10 cellular contexts compared by ENCODE assay signal in the genomic region with DNA sequence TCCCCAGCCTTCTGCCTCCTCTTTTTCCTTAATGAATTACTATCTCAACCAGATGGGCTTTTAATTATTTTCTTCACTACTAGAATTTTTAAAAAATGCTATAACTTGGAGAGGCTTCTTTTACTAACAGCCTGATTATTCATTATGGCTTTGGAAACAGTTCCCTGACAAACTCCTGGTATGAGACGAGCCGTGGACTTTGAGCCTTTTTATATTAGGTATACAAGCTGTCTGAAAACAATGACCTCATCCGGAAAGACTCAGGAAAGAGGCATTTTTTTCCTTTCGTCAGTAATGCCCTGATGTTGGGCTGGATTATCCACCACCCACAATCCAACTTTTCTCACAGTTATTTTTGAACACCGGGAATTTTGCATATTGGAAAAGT. TPM values are rescaled to one million over a fixed set of nuclear protein-coding genes. Genes with fewer than 3 reads are reported as not detected.
DNase-seq lines count a peak whose midpoint lies in the region; ATAC-seq, FAIRE-seq and TF ChIP-seq lines count a peak whose summit lies in the region.
"Had no signal": no experiment of that assay in that cellular context is flagged by ENCODE, and none has a peak within 500 bp of the region (broad histone marks: within the 10 kb centered on the region; RNA-seq: fewer than 3 reads in every experiment).

No MANE protein-coding gene starts in this region.

- H3K27ac ChIP-seq in endothelial cell of umbilical vein (ENCODE audit: insufficient read depth, low read depth, low read length) = peak overlapping the region; percentile 92
- H3K27ac ChIP-seq: neural progenitor cell had no signal

- H4K20me1 ChIP-seq in endothelial cell of umbilical vein (replicated peaks; ENCODE audit: control insufficient read depth, extremely low read depth, insufficient read depth, low read length) = no peaks in the 10 kb centered on the region

- peak overlapping the region; percentile 89 for H3K9ac ChIP-seq in endothelial cell of umbilical vein (replicated peaks; ENCODE audit: extremely low read depth, insufficient read depth, low read length)
- H3K9ac ChIP-seq: neural progenitor cell had no signal

- H2AFZ ChIP-seq in endothelial cell of umbilical vein (ENCODE audit: low read depth, low read length) = peak overlapping the region; percentile 14
- H2AFZ ChIP-seq: neural progenitor cell had no signal

- no peak for TF ChIP-seq CTCF in endothelial cell of umbilical vein (IDR thresholded peaks at IDR 0.05; ENCODE audit: extremely low read depth in 1 of 2, insufficient read depth in 1 of 2, low read depth in 1 of 2, low read length in 2 of 2)

- POLR2A ChIA-PET in endothelial cell of umbilical vein (lab: Charles Lee) = interaction anchor here (1.3 kb wide), 1 partner anchor 51 kb away, joined by 3 read pairs; no protein-coding TSS in a partner anchor

- TF ChIP-seq POLR2A in endothelial cell of umbilical vein (IDR thresholded peaks at IDR 0.05; ENCODE audit: low read depth, low read length) = peak; percentile 52

- dilution Hi-C loops in endothelial cell of umbilical vein (cut with MboI; ENCODE audit: extremely low pct_ligation_motif_present, low sequenced_read_pairs) = loop anchor here (25.0 kb wide), 1 partner anchor 123 kb away; no protein-coding TSS in a partner anchor

- BruUV-seq in endothelial cell of umbilical vein (replicated peaks; lab: Mats Ljungman, UMichigan) = no TSS peak

- intact Hi-C loops in endothelial cell of umbilical vein (cut with micrococcal nuclease) = loop anchor here (1.0 kb wide), 6 partner anchors 9 to 61 kb away; no protein-coding TSS in a partner anchor

- no peaks in the 10 kb centered on the region for H3K27me3 ChIP-seq in endothelial cell of umbilical vein (ENCODE audit: control insufficient read depth in 2 of 2, insufficient read depth in 2 of 2, low read length in 2 of 2)
- H3K27me3 ChIP-seq: neural progenitor cell had no signal

- peaks cover 45% of the 10 kb centered on the region for H3K4me1 ChIP-seq in endothelial cell of umbilical vein (ENCODE audit: control insufficient read depth, extremely low read depth, insufficient read depth, low read length)

- H3K9me3 ChIP-seq in endothelial cell of umbilical vein (replicated peaks; ENCODE audit: control insufficient read depth, insufficient read depth, low read length) = no peaks in the 10 kb centered on the region

- CTCF ChIA-PET in endothelial cell of umbilical vein (lab: Charles Lee) = interaction anchor here (0.6 to 6.8 kb wide), 15 partner anchors 9 to 381 kb away, joined by 3 to 54 read pairs (median 4); partner anchors contain the start of gene FHIP2A

- ATAC-seq in GM21515 (IDR thresholded peaks at IDR 0.05; ENCODE audit: unreplicated experiment) (no peak), HG02678 (IDR thresholded peaks at IDR 0.05; ENCODE audit: unreplicated experiment) (no peak), HG03354 (IDR thresholded peaks at IDR 0.05; ENCODE audit: poor library complexity, severe bottlenecking, unreplicated experiment) (no peak)

- peak overlapping the region; percentile 89 for H3K4me2 ChIP-seq in endothelial cell of umbilical vein (ENCODE audit: insufficient read depth, low read length)
- H3K4me2 ChIP-seq: neural progenitor cell had no signal

- DNase-seq in A172 (ENCODE audit: low spot score) = peak; percentile 70
- peak; percentile 25 to 39 for DNase-seq in NCI-H446 (lab: John Stamatoyannopoulos, UW)
- DNase-seq in endothelial cell of umbilical vein (ENCODE audit: low read depth, low spot score) = peak; percentile 92
- DNase-seq in mucosa of gallbladder (ENCODE audit: low spot score) = peak; percentile 51
- no peak for DNase-seq in SW 1271 (lab: John Stamatoyannopoulos, UW)
- DNase-seq: activated naive CD8-positive, alpha-beta T cell treated with anti-CD3 and anti-CD28 coated beads, Interleukin-2, amount 10 ng/mL, durations not matched to agents 7 days and 5 days had no signal

- peak overlapping the region in 2 of 3 experiments; percentile 3 to 68 for H3K4me3 ChIP-seq in endothelial cell of umbilical vein (replicated peaks in 1 of 3; ENCODE audit: insufficient read depth in 1 of 3, low read depth in 1 of 3, low read length in 3 of 3)
- H3K4me3 ChIP-seq: neural progenitor cell had no signal

- no peaks in the 10 kb centered on the region for H3K36me3 ChIP-seq in endothelial cell of umbilical vein (ENCODE audit: control insufficient read depth in 2 of 2, extremely low read depth in 1 of 2, insufficient read depth in 2 of 2, low read length in 2 of 2)
- H3K36me3 ChIP-seq: neural progenitor cell had no signal

- FAIRE-seq in endothelial cell of umbilical vein (lab: Jason Lieb, UNC) = peak; percentile 78

- H3K9me1 ChIP-seq in endothelial cell of umbilical vein (replicated peaks; ENCODE audit: control insufficient read depth, extremely low read depth, insufficient read depth, low read length) = no peaks in the 10 kb centered on the region

- no peaks in the 10 kb centered on the region for H3K79me2 ChIP-seq in endothelial cell of umbilical vein (ENCODE audit: control insufficient read depth, insufficient read depth, low read length)

TF ChIP-seq in endothelial cell of umbilical vein, 7 proteins besides CTCF, POLR2A, EP300 and RAD21:
- TF ChIP-seq GATA2 (IDR thresholded peaks at IDR 0.05; ENCODE audit: insufficient read depth, insufficient read length, low read depth, low read length) (peak; percentile 2), JUN (IDR thresholded peaks at IDR 0.05; ENCODE audit: borderline replicate concordance, insufficient read depth, insufficient read length, low read depth) (peak; percentile 97), FOS (IDR thresholded peaks at IDR 0.05; ENCODE audit: borderline replicate concordance, insufficient read depth, low read length) (peak; percentile 13), POLR2AphosphoS5 (IDR thresholded peaks at IDR 0.05; ENCODE audit: insufficient read depth, low read depth, low read length) (no peak)

RNA-seq across cellular contexts. Expression of gene ABLIM1, which starts 26.7 kb away (rescaled TPM):
- total RNA-seq in A172 (2014; rRNA removed; shearing (Covaris generic)) = 1.8 and 2.3 TPM in 2 replicates
- 111 and 128 TPM in 2 replicates for total RNA-seq in endothelial cell of umbilical vein
- polyA plus RNA-seq in endothelial cell of umbilical vein = 202 and 235 TPM in 2 replicates
- polyA plus RNA-seq in endothelial cell of umbilical vein (2011; cell fraction: cytosol; rRNA removed) = 70.1 and 75.0 TPM in 2 replicates
- polyA plus RNA-seq in endothelial cell of umbilical vein (2011; cell fraction: nucleus; rRNA removed) = 155 and 160 TPM in 2 replicates
- 56.4 and 63.6 TPM in 2 replicates for polyA plus RNA-seq in endothelial cell of umbilical vein (2012)
- polyA minus RNA-seq in endothelial cell of umbilical vein = 467 and 488 TPM in 2 replicates
- 79.5 TPM for polyA minus RNA-seq in endothelial cell of umbilical vein (2011; cell fraction: cytosol; rRNA and poly(A)+ RNA removed)
- polyA minus RNA-seq in endothelial cell of umbilical vein (2011; cell fraction: nucleus; rRNA and poly(A)+ RNA removed) = 282 and 347 TPM in 2 replicates
- total RNA-seq in mucosa of gallbladder = 103 TPM

Comparison
In these comparisons a context has a peak if more than half of its experiments do, and no peak if none do; other contexts are left out.
1. DNase-seq: peak in A172 (single experiment), NCI-H446 (2 of 2), endothelial cell of umbilical vein (single experiment) and mucosa of gallbladder (single experiment); none in SW 1271 (0 of 2).
2. RNA of gene ABLIM1, which starts 26.7 kb away (total RNA-seq): 111 to 128 TPM in endothelial cell of umbilical vein and 103 TPM in mucosa of gallbladder (single experiment); 1.8 to 2.3 TPM in A172; every median in the first group is over 10 times any median in the second.